Comparison of ENCODE assay signal across 16 cellular contexts in genomic region chr15:99718421-99718820, GRCh38.
"Had no signal": no experiment of that assay in that cellular context is flagged by ENCODE, and none has a peak within 500 bp of the region (broad histone marks: within the 10 kb centered on the region; RNA-seq: fewer than 3 reads in every experiment).

No MANE protein-coding gene starts in this region.

- H3K36me3 ChIP-seq: brain microvascular endothelial cell had no signal

- DNase-seq: activated CD4-positive, alpha-beta T cell treated with anti-CD3 and anti-CD28 coated beads, Interleukin-2, amount 50 U/mL, for 1 hour; activated CD4-positive, CD25-positive, alpha-beta regulatory T cell; activated effector memory CD4-positive, alpha-beta T cell treated with Interleukin-2 at 50 U/mL for 16 hours; activated T-cell treated with anti-CD3 and anti-CD28 coated beads, Interleukin-2, amount 50 U/mL, for 1 hour; amygdala; endodermal cell; glutamatergic neuron; nephron progenitor cell; stimulated activated CD4-positive, alpha-beta T cell treated with anti-CD3 and anti-CD28 coated beads, Interleukin-15, amount 100 ng/mL, for 24 hours; stimulated activated CD4-positive, alpha-beta T cell treated with anti-CD3 and anti-CD28 coated beads, Interleukin-4, amount 100 ng/mL, for 4 hours; stimulated activated naive CD8-positive, alpha-beta T cell treated with anti-CD3 and anti-CD28 coated beads, Interleukin-15, amount 100 ng/mL, for 72 hours; T-helper 2 cell; testis; upper lobe of right lung had no signal

- H3K4me3 ChIP-seq: lung, testis, upper lobe of right lung had no signal

- H3K27me3 ChIP-seq: brain microvascular endothelial cell, testis, upper lobe of right lung had no signal

- H3K9me3 ChIP-seq: testis, upper lobe of right lung had no signal

- H3K27ac ChIP-seq: brain microvascular endothelial cell, upper lobe of right lung had no signal
